8 cellular contexts compared by ENCODE assay signal in the genomic region with DNA sequence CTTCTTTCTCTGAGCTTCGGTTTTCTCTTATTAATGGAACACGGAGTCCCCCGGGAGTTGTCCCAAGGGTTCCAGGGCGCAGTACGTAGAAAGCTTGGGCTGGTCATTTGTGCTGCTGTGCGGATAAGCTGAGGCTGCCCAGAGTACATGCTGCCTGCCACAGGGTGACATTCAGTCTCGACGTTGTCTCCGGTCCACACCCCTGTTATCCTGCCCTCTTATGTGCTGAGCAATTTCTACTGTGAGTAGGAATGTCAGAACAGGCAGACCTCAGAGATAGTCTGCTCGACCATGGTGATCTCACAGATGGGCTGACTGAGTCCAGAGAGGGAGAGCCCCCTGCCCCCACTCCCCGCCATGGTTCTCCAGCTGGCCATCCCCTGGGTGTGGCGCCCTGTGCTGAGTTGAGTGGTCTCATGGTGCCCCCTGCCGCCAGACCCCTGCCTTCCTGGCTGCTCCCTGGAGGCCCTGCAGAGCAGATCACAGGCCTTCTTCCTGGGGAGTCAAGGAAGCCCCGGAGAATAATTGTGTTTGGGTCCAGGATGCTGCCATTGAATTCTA.
DNase-seq lines count a peak whose midpoint lies in the region; ATAC-seq and TF ChIP-seq lines count a peak whose summit lies in the region.

No MANE protein-coding gene starts in this region.

- no peaks in the 10 kb centered on the region; the same call in 1 of the 2 replicates for H4K20me1 ChIP-seq in DND-41 (ENCODE audit: insufficient read depth, low read length)

- no peak overlapping the region for H2AFZ ChIP-seq in DND-41 (ENCODE audit: low read depth, low read length)

- peaks cover 12% of the 10 kb centered on the region for H3K36me3 ChIP-seq in DND-41 (ENCODE audit: insufficient read depth, low read length)
- H3K36me3 ChIP-seq in suprapubic skin = peaks cover 12% of the 10 kb centered on the region

- H3K4me1 Mint-ChIP-seq in neural crest cell = peaks cover 26% of the 10 kb centered on the region

- TF ChIP-seq POLR2A in suprapubic skin (IDR thresholded peaks at IDR 0.05) = no peak

- H3K27ac Mint-ChIP-seq in neural crest cell (ENCODE audit: unreplicated experiment) = peak overlapping the region; percentile 35

- no peak overlapping the region for H3K4me2 ChIP-seq in DND-41 (ENCODE audit: insufficient read depth, low read length)

- H3K27me3 Mint-ChIP-seq in neural crest cell (ENCODE audit: low read depth) = no peaks in the 10 kb centered on the region

- no peaks in the 10 kb centered on the region for H3K27me3 ChIP-seq in DND-41 (ENCODE audit: insufficient read depth, low read length, poor library complexity)
- H3K27me3 ChIP-seq in suprapubic skin = no peaks in the 10 kb centered on the region

- H3K9me3 ChIP-seq in DND-41 (ENCODE audit: insufficient read depth, low read length, severe bottlenecking) = no peaks in the 10 kb centered on the region
- H3K9me3 ChIP-seq in suprapubic skin = no peaks in the 10 kb centered on the region

- H3K9ac ChIP-seq in DND-41 (ENCODE audit: low read depth, low read length) = no peak overlapping the region

- WGBS in suprapubic skin = 82% methylated on average over 14 of the region's 14 CpGs

- no peaks in the 10 kb centered on the region for H3K79me2 ChIP-seq in DND-41 (ENCODE audit: insufficient read depth, low read length)

- H3K36me3 Mint-ChIP-seq in neural crest cell (ENCODE audit: low read depth) = no peaks in the 10 kb centered on the region

- H3K27ac ChIP-seq in DND-41 (ENCODE audit: low read length) = no peak overlapping the region; the same call in 1 of the 2 replicates
- H3K27ac ChIP-seq in suprapubic skin = no peak overlapping the region

- no peaks in the 10 kb centered on the region for H3K9me3 Mint-ChIP-seq in neural crest cell

- peaks cover 6% of the 10 kb centered on the region for H3K4me1 ChIP-seq in DND-41 (ENCODE audit: insufficient read depth, low read length)
- peaks cover 75% of the 10 kb centered on the region for H3K4me1 ChIP-seq in suprapubic skin

- H3K4me3 ChIP-seq in DND-41 (ENCODE audit: low read depth in 1 of 2, low read length in 2 of 2) (no peak overlapping the region), fibroblast of villous mesenchyme (ENCODE audit: low read depth, low read length) (no peak overlapping the region), suprapubic skin (no peak overlapping the region)

- TF ChIP-seq CTCF in DND-41 (IDR thresholded peaks at IDR 0.05; ENCODE audit: borderline replicate concordance, extremely low read depth, low read length, poor library complexity, severe bottlenecking) (peak; percentile 4), fibroblast of villous mesenchyme (IDR thresholded peaks at IDR 0.05; ENCODE audit: insufficient read depth, low read depth, low read length) (peak; percentile 62), neural crest cell (conservative IDR thresholded peaks at IDR 0.05) (peak; percentile 61), suprapubic skin (IDR thresholded peaks at IDR 0.05) (peak in 1 of 2 donors; percentile 22)

- TF ChIP-seq EP300 in suprapubic skin (IDR thresholded peaks at IDR 0.05) = no peak

- no peak for DNase-seq in DND-41
- peak; percentile 25 for DNase-seq in SK-N-DZ (ENCODE audit: low spot score)
- peak; percentile 51 for DNase-seq in fibroblast of villous mesenchyme (ENCODE audit: low read depth)
- DNase-seq in neural crest cell (ENCODE audit: low read depth, low spot score) = peak; percentile 67
- no peak for DNase-seq in amniotic stem cell (lab: John Stamatoyannopoulos, UW)
- no peak for DNase-seq in activated CD4-positive, CD25-positive, alpha-beta regulatory T cell (lab: John Stamatoyannopoulos, UW)
- no peak for DNase-seq in suprapubic skin (ENCODE audit: low spot score in 2 of 2)
- no peak for DNase-seq in AML-193 (lab: John Stamatoyannopoulos, UW)

- ATAC-seq in DND-41 (ENCODE audit: insufficient read depth, low read depth) = no peak

- no peak overlapping the region for H3K4me3 Mint-ChIP-seq in neural crest cell

Comparison
In these comparisons a context has a peak if more than half of its experiments do, and no peak if none do; other contexts are left out.
1. DNase-seq: peak in SK-N-DZ (single experiment), fibroblast of villous mesenchyme (single experiment) and neural crest cell (single experiment); none in DND-41 (single experiment), amniotic stem cell (single experiment), activated CD4-positive, CD25-positive, alpha-beta regulatory T cell (0 of 4), suprapubic skin (0 of 2) and AML-193 (0 of 2).